In the genomic region with DNA sequence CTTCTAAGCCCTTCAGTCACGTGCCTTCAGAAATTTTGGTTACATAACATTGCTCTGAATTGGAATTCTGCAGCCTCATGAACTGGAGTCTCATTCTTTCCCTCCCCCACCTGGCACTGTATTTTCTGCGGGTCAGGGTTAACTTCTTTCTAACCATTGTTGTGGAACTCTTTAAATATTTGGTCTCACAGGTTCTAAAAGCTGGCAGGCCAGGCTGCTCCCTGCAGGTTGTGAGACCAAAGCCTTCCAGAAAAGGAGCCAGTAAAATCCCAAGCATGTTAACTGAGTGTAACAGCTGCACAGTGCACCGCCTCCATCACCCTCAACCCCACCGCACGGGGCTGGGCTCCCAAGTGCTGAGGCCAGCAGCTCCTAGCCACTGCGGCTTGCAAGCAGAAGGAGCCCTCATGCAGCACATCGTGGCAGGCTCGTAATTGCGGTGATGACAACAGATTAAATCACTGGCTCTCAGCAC, we compare ENCODE assay signal across 10 cellular contexts.
DNase-seq lines count a peak whose midpoint lies in the region; ATAC-seq and TF ChIP-seq lines count a peak whose summit lies in the region.
"Had no signal": no experiment of that assay in that cellular context is flagged by ENCODE, and none has a peak within 500 bp of the region (broad histone marks: within the 10 kb centered on the region; RNA-seq: fewer than 3 reads in every experiment).

No MANE protein-coding gene starts in this region.

- no peak for TF ChIP-seq POLR2A in gastroesophageal sphincter (IDR thresholded peaks at IDR 0.05)

- TF ChIP-seq EP300 in gastroesophageal sphincter (IDR thresholded peaks at IDR 0.05), result no peak

- H3K4me1 ChIP-seq in gastroesophageal sphincter (peaks cover 0 to 33% (median 4%) of the 10 kb centered on the region in 3 donors), subcutaneous abdominal adipose tissue (ENCODE audit: control insufficient read depth in 5 of 5, insufficient read depth in 5 of 5, low read length in 5 of 5) (peaks cover 0 to 18% (median 16%) of the 10 kb centered on the region in 5 donors)

- H3K27ac ChIP-seq in gastroesophageal sphincter (peak overlapping the region; percentile 5 to 69 (median 53)), subcutaneous abdominal adipose tissue (ENCODE audit: low read depth, low read length) (no peak overlapping the region)

- DNase-seq in NCI-H69 (lab: John Stamatoyannopoulos, UW) (peak; percentile 47), mucosa of gallbladder (ENCODE audit: low spot score) (peak; percentile 21), ecto neural progenitor cell (ENCODE audit: low spot score) (no peak)
- DNase-seq: activated B cell treated with CpG ODN at 0.5 μM for 24 hours, NCI-H510A treated with DMSO at 0.1 percent for 48 hours had no signal

- 32% methylated on average over 2 of the region's 9 CpGs; no CpG with 5 or more reads in 1 of the 2 donors for WGBS in gastroesophageal sphincter (ENCODE audit: low coverage in 1 of 2), 2 donors

- H3K27me3 ChIP-seq in gastroesophageal sphincter (no peaks in the 10 kb centered on the region), subcutaneous abdominal adipose tissue (ENCODE audit: control insufficient read depth in 5 of 5, insufficient read depth in 4 of 5, low read length in 5 of 5) (no peaks in the 10 kb centered on the region)

- H3K9ac ChIP-seq in subcutaneous abdominal adipose tissue (ENCODE audit: low read length in 5 of 5), result no peak overlapping the region

- TF ChIP-seq CTCF in gastroesophageal sphincter (IDR thresholded peaks at IDR 0.05), result no peak

- H3K9me3 ChIP-seq in gastroesophageal sphincter, result no peaks in the 10 kb centered on the region
- no peaks in the 10 kb centered on the region for H3K9me3 ChIP-seq in subcutaneous abdominal adipose tissue (ENCODE audit: control insufficient read depth in 5 of 5, low read length in 5 of 5)

- peaks cover 0 to 4% of the 10 kb centered on the region in 2 donors for H3K36me3 ChIP-seq in gastroesophageal sphincter
- peaks cover 0 to 3% (median 0%) of the 10 kb centered on the region in 5 donors for H3K36me3 ChIP-seq in subcutaneous abdominal adipose tissue (ENCODE audit: control insufficient read depth in 5 of 5, insufficient read depth in 5 of 5, low read length in 5 of 5)

- H3K4me3 ChIP-seq in gastroesophageal sphincter (no peak overlapping the region), subcutaneous abdominal adipose tissue (ENCODE audit: low read depth in 1 of 5, low read length in 5 of 5) (peak overlapping the region in 3 of 5 donors; percentile 19 to 47 (median 46))

- peak; percentile 74 for ATAC-seq in gastroesophageal sphincter
- ATAC-seq in GM21825 (IDR thresholded peaks at IDR 0.05; ENCODE audit: unreplicated experiment), result no peak
- ATAC-seq in GM19324 (IDR thresholded peaks at IDR 0.05; ENCODE audit: low FRiP score, unreplicated experiment), result no peak
- ATAC-seq in GM18519 (IDR thresholded peaks at IDR 0.05; ENCODE audit: low FRiP score, unreplicated experiment), result no peak

Comparison
In these comparisons a context has a peak if more than half of its experiments do, and no peak if none do; other contexts are left out.
1. H3K4me3 ChIP-seq: peak in subcutaneous abdominal adipose tissue (3 of 5); none in gastroesophageal sphincter (0 of 2).